ENCODE assay signal across 33 cellular contexts in genomic region chr1:172326171-172326570, GRCh38.
A peak's percentile ranks its signal among the peaks of the same experiment; 100 is the strongest.
DNase-seq lines count a peak whose midpoint lies in the region; ATAC-seq, FAIRE-seq and TF ChIP-seq lines count a peak whose summit lies in the region.
"Had no signal": no experiment of that assay in that cellular context is flagged by ENCODE, and none has a peak within 500 bp of the region (broad histone marks: within the 10 kb centered on the region; RNA-seq: fewer than 3 reads in every experiment).

No MANE protein-coding gene starts in this region.

- no peak for DNase-seq in mammary epithelial cell
- DNase-seq in MCF 10A (ENCODE audit: unreplicated experiment): no peak
- DNase-seq in keratinocyte (ENCODE audit: low read depth, low spot score): no peak
- no peak for DNase-seq in GM13977 (ENCODE audit: low spot score)
- no peak for DNase-seq in NCI-H82 (lab: John Stamatoyannopoulos, UW)
- DNase-seq in activated CD4-positive, alpha-beta T cell treated with anti-CD3 and anti-CD28 coated beads for 36 hours: no peak
- DNase-seq: activated CD4-positive, alpha-beta memory T cell treated with anti-CD3 and anti-CD28 coated beads for 36 hours; activated naive CD8-positive, alpha-beta T cell treated with anti-CD3 and anti-CD28 coated beads, Interleukin-2, amount 50 U/mL, for 24 hours; activated T-cell treated with anti-CD3 and anti-CD28 coated beads, Interleukin-2, amount 50 U/mL, for 72 hours; cerebellar nuclear complex; DMS79; dorsolateral prefrontal cortex; esophagus squamous epithelium; GDM1; KG1; left ventricle myocardium superior; NCI-H2029; NCI-H2227 treated with DMSO at 0.1 percent for 48 hours; NCI-H526; Right ventricle myocardium superior; sigmoid colon; stimulated activated CD4-positive, alpha-beta T cell treated with anti-CD3 and anti-CD28 coated beads, Interleukin-4, amount 100 ng/mL, for 24 hours; T-helper 17 cell had no signal

- no peak for ATAC-seq in GM19463 (IDR thresholded peaks at IDR 0.05; ENCODE audit: unreplicated experiment)
- ATAC-seq in activated CD4-positive, alpha-beta T cell treated with anti-CD3 and anti-CD28 coated beads for 36 hours: no peak
- ATAC-seq: activated CD4-positive, CD25-positive, alpha-beta regulatory T cell treated with anti-CD3 and anti-CD28 coated beads, Interleukin-2, amount 50 U/mL, for 24 hours; activated naive CD8-positive, alpha-beta T cell treated with anti-CD3 and anti-CD28 coated beads, Interleukin-2, amount 50 U/mL, for 24 hours; activated T-cell treated with anti-CD3 and anti-CD28 coated beads, Interleukin-2, amount 50 U/mL, for 72 hours; left ventricle myocardium superior; T-helper 17 cell had no signal

- peak overlapping the region; percentile 66 for H3K27ac ChIP-seq in mammary epithelial cell (ENCODE audit: insufficient read depth, low read depth, low read length)
- no peak overlapping the region for H3K27ac ChIP-seq in keratinocyte (ENCODE audit: control insufficient read depth, insufficient read depth, low read length)
- H3K27ac ChIP-seq: 22Rv1, brain microvascular endothelial cell, esophagus squamous epithelium, PC-9, prostate gland, tibial nerve had no signal

- intact Hi-C loops in mammary epithelial cell (cut with micrococcal nuclease) (no loop called here), MCF 10A (cut with micrococcal nuclease) (no loop called here)
- intact Hi-C loops in activated CD4-positive, alpha-beta T cell treated with anti-CD3 and anti-CD28 coated beads for 36 hours (cut with DNase I, micrococcal nuclease): no loop called here

- H3K9me1 ChIP-seq in keratinocyte (ENCODE audit: control insufficient read depth, extremely low read depth, insufficient read depth, low read length): no peaks in the 10 kb centered on the region

- H3K9ac ChIP-seq in mammary epithelial cell (ENCODE audit: insufficient read depth, low read length) (no peak overlapping the region), keratinocyte (ENCODE audit: control insufficient read depth, extremely low read depth, insufficient read depth, low read length) (no peak overlapping the region)

- H4K20me1 ChIP-seq in mammary epithelial cell (ENCODE audit: insufficient read depth, low read length): no peaks in the 10 kb centered on the region
- no peaks in the 10 kb centered on the region for H4K20me1 ChIP-seq in keratinocyte (ENCODE audit: control insufficient read depth, extremely low read depth, insufficient read depth, low read length)

- no TSS peak for BruUV-seq in mammary epithelial cell (replicated peaks; lab: Mats Ljungman, UMichigan)
- BruUV-seq in MCF 10A (replicated peaks; lab: Mats Ljungman, UMichigan): no TSS peak

- no peaks in the 10 kb centered on the region for H3K9me3 Mint-ChIP-seq in MCF 10A (ENCODE audit: unreplicated experiment)
- peaks cover 0 to 6% (median 4%) of the 10 kb centered on the region in 5 experiments for H3K9me3 Mint-ChIP-seq in brain
- H3K9me3 Mint-ChIP-seq in activated CD4-positive, alpha-beta T cell treated with anti-CD3 and anti-CD28 coated beads for 36 hours (ENCODE audit: low read depth): no peaks in the 10 kb centered on the region
- H3K9me3 Mint-ChIP-seq: activated naive CD8-positive, alpha-beta T cell treated with anti-CD3 and anti-CD28 coated beads, Interleukin-2, amount 50 U/mL, for 24 hours; activated T-cell treated with anti-CD3 and anti-CD28 coated beads, Interleukin-2, amount 50 U/mL, for 72 hours had no signal

- H3K4me3 ChIP-seq in mammary epithelial cell (replicated peaks in 1 of 3; ENCODE audit: insufficient read depth in 1 of 3, low read depth in 2 of 3, low read length in 3 of 3) (no peak overlapping the region), keratinocyte (ENCODE audit: control insufficient read depth in 2 of 3, extremely low read depth in 1 of 3, insufficient read depth in 2 of 3, low read depth in 1 of 3, low read length in 3 of 3) (no peak overlapping the region)
- H3K4me3 ChIP-seq: dorsolateral prefrontal cortex, esophagus squamous epithelium, PC-9, prostate gland, sigmoid colon, tibial nerve had no signal

- H3K27me3 Mint-ChIP-seq in MCF 10A (ENCODE audit: insufficient read depth, unreplicated experiment) (no peaks in the 10 kb centered on the region), brain (no peaks in the 10 kb centered on the region)
- no peaks in the 10 kb centered on the region for H3K27me3 Mint-ChIP-seq in activated CD4-positive, alpha-beta T cell treated with anti-CD3 and anti-CD28 coated beads for 36 hours
- H3K27me3 Mint-ChIP-seq: activated CD4-positive, alpha-beta memory T cell treated with anti-CD3 and anti-CD28 coated beads for 36 hours; activated naive CD8-positive, alpha-beta T cell treated with anti-CD3 and anti-CD28 coated beads, Interleukin-2, amount 50 U/mL, for 24 hours; T-helper 17 cell had no signal

- 42% methylated on average over 1 of the region's 1 CpG for WGBS in mammary epithelial cell (ENCODE audit: low coverage, missing lambda C conversion rate)

- H3K36me3 Mint-ChIP-seq in MCF 10A (ENCODE audit: insufficient read depth, unreplicated experiment) (no peaks in the 10 kb centered on the region), brain (peaks cover 6% of the 10 kb centered on the region)
- H3K36me3 Mint-ChIP-seq in activated CD4-positive, alpha-beta T cell treated with anti-CD3 and anti-CD28 coated beads for 36 hours (ENCODE audit: low read depth): no peaks in the 10 kb centered on the region
- H3K36me3 Mint-ChIP-seq: activated CD4-positive, alpha-beta memory T cell treated with anti-CD3 and anti-CD28 coated beads for 36 hours had no signal

- in situ Hi-C loops in mammary epithelial cell (cut with MboI; ENCODE audit: low sequenced_read_pairs in 2 of 2) (no loop called here), GM13977 (cut with MboI; ENCODE audit: low pct_unique_long_range_greater_than_20kb, low sequenced_read_pairs, unreplicated experiment) (no loop called here)

- H3K4me1 ChIP-seq in mammary epithelial cell (ENCODE audit: insufficient read depth, low read length) (peaks cover 45% of the 10 kb centered on the region), keratinocyte (ENCODE audit: control insufficient read depth, extremely low read depth, insufficient read depth, low read length) (peaks cover 43% of the 10 kb centered on the region)

- TF ChIP-seq CTCF in mammary epithelial cell (conservative IDR thresholded peaks at IDR 0.05 in 1 of 2, IDR thresholded peaks at IDR 0.05 in 1 of 2; ENCODE audit: extremely low read depth in 1 of 2, insufficient read depth in 1 of 2, low read depth in 1 of 2, low read length in 2 of 2): no peak
- no peak for TF ChIP-seq CTCF in MCF 10A (IDR thresholded peaks at IDR 0.05; ENCODE audit: unreplicated experiment)
- no peak for TF ChIP-seq CTCF in brain (conservative IDR thresholded peaks at IDR 0.05)
- TF ChIP-seq CTCF in keratinocyte (optimal IDR thresholded peaks at IDR 0.05 in 1 of 3, IDR thresholded peaks at IDR 0.05 in 1 of 3, conservative IDR thresholded peaks at IDR 0.05 in 1 of 3; ENCODE audit: extremely low read depth in 1 of 3, insufficient read depth in 2 of 3, low read length in 3 of 3): no peak
- no peak for TF ChIP-seq CTCF in GM13977 (IDR thresholded peaks at IDR 0.05; ENCODE audit: extremely low read depth, insufficient read depth, missing control alignments)

- no peaks in the 10 kb centered on the region for H3K27me3 ChIP-seq in mammary epithelial cell (ENCODE audit: insufficient read depth, low read length)
- H3K27me3 ChIP-seq in keratinocyte (ENCODE audit: control insufficient read depth, extremely low read depth, insufficient read depth, low read length): no peaks in the 10 kb centered on the region
- H3K27me3 ChIP-seq: brain microvascular endothelial cell, dorsolateral prefrontal cortex, esophagus squamous epithelium, sigmoid colon, tibial nerve had no signal

- peak overlapping the region; percentile 33 for H2AFZ ChIP-seq in mammary epithelial cell (ENCODE audit: low read depth, low read length)
- H2AFZ ChIP-seq in keratinocyte (ENCODE audit: control insufficient read depth, low read length): peak overlapping the region; percentile 21
- H2AFZ ChIP-seq: PC-9 had no signal

- H3K36me3 ChIP-seq in mammary epithelial cell (ENCODE audit: insufficient read depth, low read length) (no peaks in the 10 kb centered on the region), keratinocyte (ENCODE audit: control insufficient read depth in 2 of 2, extremely low read depth in 1 of 2, insufficient read depth in 2 of 2, low read length in 2 of 2) (no peaks in the 10 kb centered on the region)
- H3K36me3 ChIP-seq: brain microvascular endothelial cell, esophagus squamous epithelium, prostate gland, sigmoid colon, tibial nerve had no signal

- CTCF ChIA-PET in mammary epithelial cell (lab: Charles Lee; ENCODE audit: low non-redundant PET): no interaction called here
- CTCF ChIA-PET in MCF 10A (lab: Yijun Ruan, JAX): interaction anchor here (0.7 to 0.8 kb wide), 2 partner anchors 10 to 236 kb away, joined by 3 to 5 read pairs; no protein-coding TSS in a partner anchor
- CTCF ChIA-PET in activated CD4-positive, alpha-beta T cell treated with anti-CD3 and anti-CD28 coated beads for 36 hours (lab: Charles Lee): no interaction called here

- H3K27ac Mint-ChIP-seq in MCF 10A (ENCODE audit: low read depth, unreplicated experiment) (no peak overlapping the region), brain (peak overlapping the region in 3 of 5 experiments; percentile 27 to 79 (median 45))
- no peak overlapping the region for H3K27ac Mint-ChIP-seq in activated CD4-positive, alpha-beta T cell treated with anti-CD3 and anti-CD28 coated beads for 36 hours
- H3K27ac Mint-ChIP-seq: activated CD4-positive, alpha-beta memory T cell treated with anti-CD3 and anti-CD28 coated beads for 36 hours; activated naive CD8-positive, alpha-beta T cell treated with anti-CD3 and anti-CD28 coated beads, Interleukin-2, amount 50 U/mL, for 24 hours; activated T-cell treated with anti-CD3 and anti-CD28 coated beads, Interleukin-2, amount 50 U/mL, for 72 hours; T-helper 17 cell had no signal

- POLR2A ChIA-PET in MCF 10A (lab: Yijun Ruan, JAX): interaction anchor here (0.6 to 6.4 kb wide), 8 partner anchors 13 to 120 kb away, joined by 3 to 38 read pairs (median 6); no protein-coding TSS in a partner anchor
- POLR2A ChIA-PET in activated CD4-positive, alpha-beta T cell treated with anti-CD3 and anti-CD28 coated beads for 36 hours (lab: Charles Lee): no interaction called here

- no peak for FAIRE-seq in keratinocyte (lab: Jason Lieb, UNC)
- FAIRE-seq: H1, islet of Langerhans had no signal

- H3K9me3 ChIP-seq in mammary epithelial cell (replicated peaks; ENCODE audit: insufficient read depth, low read length): no peaks in the 10 kb centered on the region
- H3K9me3 ChIP-seq in keratinocyte (ENCODE audit: control insufficient read depth, low read depth, low read length): no peaks in the 10 kb centered on the region
- H3K9me3 ChIP-seq: esophagus squamous epithelium, prostate gland, sigmoid colon, tibial nerve had no signal

- H3K79me2 ChIP-seq in mammary epithelial cell (ENCODE audit: insufficient read depth, low read length) (no peaks in the 10 kb centered on the region), keratinocyte (ENCODE audit: control insufficient read depth, insufficient read depth, low read length) (no peaks in the 10 kb centered on the region)

- H3K4me1 Mint-ChIP-seq in MCF 10A (ENCODE audit: insufficient read depth, unreplicated experiment) (peaks cover 13% of the 10 kb centered on the region), brain (peaks cover 22% of the 10 kb centered on the region)
- no peaks in the 10 kb centered on the region for H3K4me1 Mint-ChIP-seq in activated CD4-positive, alpha-beta T cell treated with anti-CD3 and anti-CD28 coated beads for 36 hours
- H3K4me1 Mint-ChIP-seq: T-helper 17 cell had no signal

- H3K4me2 ChIP-seq in mammary epithelial cell (ENCODE audit: insufficient read depth, low read depth, low read length): no peak overlapping the region
- H3K4me2 ChIP-seq in keratinocyte (ENCODE audit: control insufficient read depth, extremely low read depth, insufficient read depth, low read depth, low read length): peak overlapping the region; percentile 55
- H3K4me2 ChIP-seq: PC-9 had no signal

- dilution Hi-C loops in mammary epithelial cell (cut with HindIII; ENCODE audit: low sequenced_read_pairs): no loop called here
- dilution Hi-C loops in keratinocyte (cut with MboI; ENCODE audit: extremely low pct_ligation_motif_present, low sequenced_read_pairs): no loop called here

- H3K4me3 Mint-ChIP-seq in MCF 10A (ENCODE audit: unreplicated experiment) (no peak overlapping the region), brain (no peak overlapping the region)
- H3K4me3 Mint-ChIP-seq in activated CD4-positive, alpha-beta T cell treated with anti-CD3 and anti-CD28 coated beads for 36 hours: no peak overlapping the region
- H3K4me3 Mint-ChIP-seq: activated CD4-positive, alpha-beta memory T cell treated with anti-CD3 and anti-CD28 coated beads for 36 hours; activated naive CD8-positive, alpha-beta T cell treated with anti-CD3 and anti-CD28 coated beads, Interleukin-2, amount 50 U/mL, for 24 hours; activated T-cell treated with anti-CD3 and anti-CD28 coated beads, Interleukin-2, amount 50 U/mL, for 72 hours; T-helper 17 cell had no signal

Comparison
In these comparisons a context has a peak if more than half of its experiments do, and no peak if none do; other contexts are left out.
1. H3K27ac Mint-ChIP-seq: peak in brain (3 of 5); none in MCF 10A (single experiment) and activated CD4-positive, alpha-beta T cell treated with anti-CD3 and anti-CD28 coated beads for 36 hours (single experiment).